ENCODE assay signal across 17 cellular contexts in the genomic region with DNA sequence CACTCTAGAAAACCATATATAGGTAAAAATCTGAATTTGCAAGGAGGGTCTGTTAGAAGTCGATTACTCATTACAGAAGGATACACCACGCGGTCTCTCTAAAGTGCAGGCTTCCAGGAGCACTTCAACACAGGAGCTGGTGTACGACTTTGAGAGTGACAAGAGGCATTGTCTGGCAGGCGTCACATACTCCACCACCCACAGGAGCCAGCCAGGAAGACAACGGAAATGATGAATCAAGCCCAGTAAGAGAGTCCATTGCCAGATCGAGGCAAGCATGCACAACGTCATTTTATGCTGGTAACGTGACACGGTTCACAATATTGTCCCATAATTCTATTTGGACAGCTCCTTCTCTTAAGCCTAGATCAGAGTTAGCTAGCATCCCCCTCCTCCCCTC. TPM values are rescaled to one million over a fixed set of nuclear protein-coding genes. Genes with fewer than 3 reads are reported as not detected.
DNase-seq lines count a peak whose midpoint lies in the region; ATAC-seq and TF ChIP-seq lines count a peak whose summit lies in the region.
"Had no signal": no experiment of that assay in that cellular context is flagged by ENCODE, and none has a peak within 500 bp of the region (broad histone marks: within the 10 kb centered on the region; RNA-seq: fewer than 3 reads in every experiment).

No MANE protein-coding gene starts in this region.

- no peak overlapping the region for H3K27ac ChIP-seq in foreskin keratinocyte
- H3K27ac ChIP-seq: ovary had no signal

- no peak for TF ChIP-seq CTCF in AG10803 (conservative IDR thresholded peaks at IDR 0.05; ENCODE audit: low read length)
- no peak for TF ChIP-seq CTCF in foreskin keratinocyte (conservative IDR thresholded peaks at IDR 0.05)

- H3K4me1 ChIP-seq in foreskin keratinocyte, result peaks cover 17% of the 10 kb centered on the region

- no peak overlapping the region for H3K4me3 ChIP-seq in AG10803 (ENCODE audit: low read length)
- H3K4me3 ChIP-seq: ovary had no signal

- DNase-seq in AG10803 (ENCODE audit: low read depth) (peak; percentile 40), EL (peak; percentile 42), RKO (ENCODE audit: low spot score) (peak; percentile 36), iris pigment epithelial cell (ENCODE audit: low read depth) (peak; percentile 55), foreskin keratinocyte (no peak), KG1 (lab: John Stamatoyannopoulos, UW) (no peak), NCI-H1417 treated with DMSO at 0.1 percent for 48 hours (lab: John Stamatoyannopoulos, UW) (no peak)
- DNase-seq: activated CD4-positive, alpha-beta T cell treated with anti-CD3 and anti-CD28 coated beads, Interleukin-2, amount 10 ng/mL, durations not matched to agents 7 days and 5 days; activated T-cell treated with anti-CD3 and anti-CD28 coated beads, Interleukin-2, amount 50 U/mL, for 4 hours; NCI-H1048; NCI-H526 treated with DMSO at 0.1 percent for 48 hours; ovary; SHP77 treated with DMSO at 0.1 percent for 48 hours; stimulated activated CD4-positive, alpha-beta T cell treated with anti-CD3 and anti-CD28 coated beads, Interleukin-12 subunit alpha, Interleukin-12 subunit beta, amount 100 ng/mL, for 4 hours; substantia nigra had no signal

- ATAC-seq in HG03175 (IDR thresholded peaks at IDR 0.05; ENCODE audit: unreplicated experiment), result no peak
- no peak for ATAC-seq in foreskin keratinocyte
- ATAC-seq: activated T-cell treated with anti-CD3 and anti-CD28 coated beads, Interleukin-2, amount 50 U/mL, for 4 hours had no signal

- H3K27me3 ChIP-seq in foreskin keratinocyte, result peaks cover 14% of the 10 kb centered on the region
- H3K27me3 ChIP-seq: BE2C, ovary had no signal

RNA-seq across cellular contexts. Expression of gene CACNG4, which starts 15.0 kb away (rescaled TPM):
- 0.17 and 0.18 TPM in 2 replicates for total RNA-seq in foreskin keratinocyte
- polyA plus RNA-seq in foreskin keratinocyte, result 0.18 and 0.21 TPM in 2 replicates
- total RNA-seq: activated CD4-positive, alpha-beta T cell treated with anti-CD3 and anti-CD28 coated beads, Interleukin-2, amount 10 ng/mL, durations not matched to agents 7 days and 5 days had no signal

Comparison
In these comparisons a context has a peak if more than half of its experiments do, and no peak if none do; other contexts are left out.
1. DNase-seq: peak in AG10803 (single experiment), EL (single experiment), RKO (single experiment) and iris pigment epithelial cell (single experiment); none in foreskin keratinocyte (0 of 2), KG1 (single experiment) and NCI-H1417 treated with DMSO at 0.1 percent for 48 hours (single experiment).